In genomic region chr18:12574494-12575185, GRCh38 we compare ENCODE assay signal across 1 cellular context.
TF ChIP-seq lines count a peak whose summit lies in the region.

No MANE protein-coding gene starts in this region.

TF ChIP-seq in A549, 52 proteins besides CTCF, POLR2A, EP300 and RAD21 (continued from another document):
- TF ChIP-seq REST (IDR thresholded peaks at IDR 0.05) = no peak
- no peak for TF ChIP-seq NPAS2 (CRISPR knock-in tag; IDR thresholded peaks at IDR 0.05; ENCODE audit: borderline replicate concordance)
- no peak for TF ChIP-seq EHMT2 (IDR thresholded peaks at IDR 0.05; ENCODE audit: low read depth)
- no peak for TF ChIP-seq CBX2 (IDR thresholded peaks at IDR 0.05; ENCODE audit: borderline replicate concordance, low read depth)
- no peak for TF ChIP-seq POLR2AphosphoS2 (conservative IDR thresholded peaks at IDR 0.05; ENCODE audit: low read length)
